Comparison of ENCODE assay signal across 14 cellular contexts in genomic region chrX:40449956-40450701, GRCh38.
DNase-seq lines count a peak whose midpoint lies in the region; ATAC-seq and TF ChIP-seq lines count a peak whose summit lies in the region.
"Had no signal": no experiment of that assay in that cellular context is flagged by ENCODE, and none has a peak within 500 bp of the region (broad histone marks: within the 10 kb centered on the region; RNA-seq: fewer than 3 reads in every experiment).

No MANE protein-coding gene starts in this region.

- H3K27me3 Mint-ChIP-seq in mesothelial cell of epicardium (ENCODE audit: low read depth) (no peaks in the 10 kb centered on the region), chondrocyte (ENCODE audit: low read depth) (peaks cover 2% of the 10 kb centered on the region)
- H3K27me3 Mint-ChIP-seq: CD4-positive, CD25-positive, alpha-beta regulatory T cell had no signal

- H3K27ac Mint-ChIP-seq in mesothelial cell of epicardium, result peak overlapping the region; percentile 28
- no peak overlapping the region for H3K27ac Mint-ChIP-seq in chondrocyte (ENCODE audit: unreplicated experiment)
- H3K27ac Mint-ChIP-seq: CD4-positive, CD25-positive, alpha-beta regulatory T cell had no signal

- no peak for TF ChIP-seq CTCF in mesothelial cell of epicardium (IDR thresholded peaks at IDR 0.05; ENCODE audit: unreplicated experiment)
- TF ChIP-seq CTCF in chondrocyte (IDR thresholded peaks at IDR 0.05), result no peak

- peaks cover 27% of the 10 kb centered on the region for H3K9me3 Mint-ChIP-seq in mesothelial cell of epicardium
- H3K9me3 Mint-ChIP-seq in chondrocyte (ENCODE audit: low read depth), result peaks cover 16% of the 10 kb centered on the region
- H3K9me3 Mint-ChIP-seq: CD4-positive, CD25-positive, alpha-beta regulatory T cell had no signal

- intact Hi-C loops in cardiac septum (cut with DNase I), result no loop called here
- intact Hi-C loops in Right ventricle myocardium superior (cut with DNase I), result no loop called here

- no peak overlapping the region for H3K4me3 Mint-ChIP-seq in mesothelial cell of epicardium
- H3K4me3 Mint-ChIP-seq in chondrocyte (ENCODE audit: unreplicated experiment), result no peak overlapping the region
- H3K4me3 Mint-ChIP-seq: CD4-positive, CD25-positive, alpha-beta regulatory T cell had no signal

- H3K4me1 Mint-ChIP-seq in mesothelial cell of epicardium (peaks cover 9% of the 10 kb centered on the region), chondrocyte (ENCODE audit: low read depth) (no peaks in the 10 kb centered on the region)
- H3K4me1 Mint-ChIP-seq: CD4-positive, CD25-positive, alpha-beta regulatory T cell had no signal

- no peaks in the 10 kb centered on the region for H3K36me3 Mint-ChIP-seq in mesothelial cell of epicardium
- H3K36me3 Mint-ChIP-seq in chondrocyte (ENCODE audit: low read depth), result peaks cover under 1% of the 10 kb centered on the region
- H3K36me3 Mint-ChIP-seq: CD4-positive, CD25-positive, alpha-beta regulatory T cell had no signal

- ATAC-seq in Right ventricle myocardium superior (ENCODE audit: poor library complexity) (no peak), SK-N-SH treated with all-trans-retinoic acid at 6 μM for 48 hours (peak; percentile 40; the same call in 1 of the 3 replicates)
- ATAC-seq: HCT116, Right ventricle myocardium inferior had no signal

- DNase-seq in cardiac septum (ENCODE audit: low spot score) (peak; percentile 17), Right ventricle myocardium superior (no peak), mesothelial cell of epicardium (ENCODE audit: low spot score in 2 of 2, unreplicated experiment in 2 of 2) (no peak), dedifferentiated amniotic fluid mesenchymal stem cell (ENCODE audit: extremely low spot score) (no peak), chondrocyte (ENCODE audit: low spot score) (no peak), GM19240 (ENCODE audit: insufficient read length, low spot score) (no peak)
- DNase-seq: CD4-positive, CD25-positive, alpha-beta regulatory T cell; COR-L47; DND-41; NCI-H187; NCI-H774 had no signal

TF ChIP-seq in SK-N-SH treated with all-trans-retinoic acid at 6 μM for 48 hours, 23 proteins besides CTCF, POLR2A, EP300 and RAD21:
- peak; percentile 58; the same call in 1 of the 2 replicates for TF ChIP-seq ZNF70 (CRISPR knock-in tag; IDR thresholded peaks at IDR 0.05)
- peak; percentile 77; the same call in 1 of the 2 replicates for TF ChIP-seq TCF4 (CRISPR knock-in tag; IDR thresholded peaks at IDR 0.05; ENCODE audit: borderline replicate concordance)
- no peak for TF ChIP-seq PPARA (CRISPR knock-in tag; IDR thresholded peaks at IDR 0.05; ENCODE audit: borderline replicate concordance)
- no peak for TF ChIP-seq RARB (CRISPR knock-in tag; IDR thresholded peaks at IDR 0.05)
